ENCODE assay signal across 8 cellular contexts in the genomic region with DNA sequence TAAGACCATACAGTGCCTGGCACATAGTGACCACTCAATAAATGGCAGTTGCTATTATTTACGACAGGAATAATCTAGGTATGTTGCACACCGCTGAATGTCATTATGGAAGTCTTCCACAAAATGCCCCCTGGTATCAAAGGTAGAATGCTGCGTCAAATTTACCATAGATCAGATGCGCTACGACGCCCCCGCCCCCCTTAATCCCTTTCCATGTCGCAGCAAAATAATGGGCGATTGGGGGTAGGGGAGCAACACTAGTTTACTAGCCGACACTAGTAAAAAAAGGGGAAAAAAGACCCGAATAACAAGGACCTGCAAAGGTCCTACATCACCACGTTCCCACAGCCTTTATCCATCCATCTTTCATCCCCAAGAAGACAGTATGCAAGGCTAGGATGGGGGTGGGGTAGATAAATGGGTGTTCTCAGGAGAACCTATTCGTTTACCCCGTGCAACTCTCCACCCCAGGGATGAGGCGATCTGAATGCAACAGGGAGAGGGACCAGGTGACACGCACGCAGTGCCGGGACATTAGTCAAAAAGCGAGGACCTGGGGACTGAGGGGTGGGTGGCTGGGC. TPM values are rescaled to one million over a fixed set of nuclear protein-coding genes. Genes with fewer than 3 reads are reported as not detected.
DNase-seq lines count a peak whose midpoint lies in the region; ATAC-seq and TF ChIP-seq lines count a peak whose summit lies in the region.

No MANE protein-coding gene starts in this region.

- H3K4me3 Mint-ChIP-seq in brain, result peak overlapping the region; percentile 97 to 99 (median 98)

- peak; percentile 13 for ATAC-seq in GM19467 (IDR thresholded peaks at IDR 0.05; ENCODE audit: unreplicated experiment)
- ATAC-seq in left colon, result peak; percentile 19
- ATAC-seq in GM18505 (IDR thresholded peaks at IDR 0.05; ENCODE audit: unreplicated experiment), result no peak

- no peaks in the 10 kb centered on the region for H3K27me3 ChIP-seq in stomach smooth muscle (ENCODE audit: control insufficient read depth in 1 of 2, insufficient read depth in 2 of 2, low read length in 2 of 2)

- no peaks in the 10 kb centered on the region for H3K9me3 Mint-ChIP-seq in brain

- H3K27ac Mint-ChIP-seq in brain, result peak overlapping the region; percentile 100

- TF ChIP-seq CTCF in brain (conservative IDR thresholded peaks at IDR 0.05), result no peak

- DNase-seq in AG08395 (ENCODE audit: low spot score) (peak; percentile 17), NCI-H146 treated with DMSO at 0.1 percent for 48 hours (lab: John Stamatoyannopoulos, UW; ENCODE audit: unreplicated experiment) (peak; percentile 42), left colon (peak in 1 of 2 donors; percentile 18), UCSD-AML1 (lab: John Stamatoyannopoulos, UW; ENCODE audit: unreplicated experiment) (no peak)

- H3K9ac ChIP-seq in stomach smooth muscle (ENCODE audit: low read length in 2 of 2), result peak overlapping the region; percentile 86 to 99

- H3K4me1 ChIP-seq in stomach smooth muscle (ENCODE audit: control insufficient read depth, insufficient read depth, low read length), result no peaks in the 10 kb centered on the region

- H3K4me1 Mint-ChIP-seq in brain, result peaks cover 66% of the 10 kb centered on the region

- H3K27me3 Mint-ChIP-seq in brain, result peaks cover 14% of the 10 kb centered on the region

- peak overlapping the region; percentile 89 to 94 for H3K4me3 ChIP-seq in stomach smooth muscle (ENCODE audit: low read length in 2 of 2)

- no peak for TF ChIP-seq POLR2A in GM18505 (IDR thresholded peaks at IDR 0.05; ENCODE audit: borderline replicate concordance, extremely low read depth, insufficient read depth, insufficient read length)

- H3K9me3 ChIP-seq in stomach smooth muscle (ENCODE audit: control insufficient read depth in 2 of 2, low read length in 2 of 2), result no peaks in the 10 kb centered on the region

- no peaks in the 10 kb centered on the region for H3K36me3 ChIP-seq in stomach smooth muscle (ENCODE audit: control insufficient read depth in 2 of 2, insufficient read depth in 2 of 2, low read length in 2 of 2)

- intact Hi-C loops in left colon (cut with DNase I, micrococcal nuclease), result no loop called here

- peaks cover 35% of the 10 kb centered on the region for H3K36me3 Mint-ChIP-seq in brain

- H3K27ac ChIP-seq in stomach smooth muscle (ENCODE audit: low read length), result peak overlapping the region; percentile 97

RNA-seq across cellular contexts. Expression of gene PREPL, which starts 0.5 kb away (rescaled TPM):
- polyA plus RNA-seq in brain (ENCODE audit: insufficient read depth, low read depth, low replicate concordance), result 61.5 TPM
- 10 to 100 TPM; 28.4 to 32.4 TPM for total RNA-seq in left colon

RNA-seq across cellular contexts. Expression of gene CAMKMT, which starts 0.9 kb away (rescaled TPM):
- 7.8 TPM for polyA plus RNA-seq in brain (ENCODE audit: insufficient read depth, low read depth, low replicate concordance)
- 10 to 100 TPM in 1 of 2 donors, 1 to 10 TPM in 1; 9.3 to 14.3 TPM for total RNA-seq in left colon
